ENCODE assay signal across 11 cellular contexts in the genomic region with DNA sequence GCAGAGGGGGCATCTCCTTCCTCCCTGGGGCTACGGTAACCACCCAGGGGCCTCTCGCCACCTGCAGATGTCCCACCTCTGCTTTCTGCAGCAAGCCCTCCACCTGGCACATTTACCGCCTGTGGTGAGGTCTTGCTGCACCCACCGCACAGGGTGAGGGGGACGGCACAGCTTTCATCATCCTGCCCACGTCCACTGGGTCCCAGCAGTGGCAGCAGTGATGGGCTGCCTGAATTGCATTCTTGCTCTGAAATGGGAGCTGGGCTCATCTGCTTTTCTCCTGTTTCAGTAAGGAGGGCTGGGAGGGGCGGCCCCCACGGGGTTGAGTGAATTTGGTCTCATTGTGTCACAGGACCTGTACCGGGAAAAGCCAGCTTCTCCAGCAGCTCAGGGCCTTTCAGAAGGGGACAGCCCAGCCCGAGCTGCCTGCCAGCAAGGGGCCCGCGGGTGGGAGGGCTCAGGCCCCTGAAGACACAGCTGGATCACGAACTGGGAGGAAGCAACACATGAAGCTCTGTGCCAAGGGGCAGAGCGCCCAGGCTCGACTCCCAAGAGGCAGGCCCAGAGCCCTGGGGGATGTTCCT. TPM values are rescaled to one million over a fixed set of nuclear protein-coding genes. Genes with fewer than 3 reads are reported as not detected.
A peak's percentile ranks its signal among the peaks of the same experiment; 100 is the strongest.
DNase-seq lines count a peak whose midpoint lies in the region; ATAC-seq and TF ChIP-seq lines count a peak whose summit lies in the region.
"Had no signal": no experiment of that assay in that cellular context is flagged by ENCODE, and none has a peak within 500 bp of the region (broad histone marks: within the 10 kb centered on the region; RNA-seq: fewer than 3 reads in every experiment).

No MANE protein-coding gene starts in this region.

- H3K27ac ChIP-seq in WERI-Rb-1 (peak overlapping the region; percentile 51), substantia nigra (ENCODE audit: low read depth, low read length, poor library complexity, severe bottlenecking) (peak overlapping the region; percentile 26)

- no peaks in the 10 kb centered on the region for H3K27me3 ChIP-seq in WERI-Rb-1 (ENCODE audit: insufficient read depth, low read depth, severe bottlenecking)
- H3K27me3 ChIP-seq: Peyer's patch had no signal

- ATAC-seq in GM18861 (IDR thresholded peaks at IDR 0.05; ENCODE audit: unreplicated experiment): no peak
- ATAC-seq: esophagus mucosa had no signal

- H3K4me3 ChIP-seq in Jurkat, Clone E6-1 (ENCODE audit: low read length): peak overlapping the region; percentile 7
- H3K4me3 ChIP-seq in WERI-Rb-1 (ENCODE audit: low read depth, low read length) (no peak overlapping the region), foreskin fibroblast (ENCODE audit: low read depth in 1 of 2, low read length in 2 of 2) (no peak overlapping the region)
- H3K4me3 ChIP-seq: Peyer's patch had no signal

- no peak for TF ChIP-seq CTCF in WERI-Rb-1 (IDR thresholded peaks at IDR 0.05; ENCODE audit: low read depth, low read length)
- TF ChIP-seq CTCF in foreskin fibroblast (IDR thresholded peaks at IDR 0.05; ENCODE audit: low read depth, low read length): no peak

- peaks cover 19% of the 10 kb centered on the region for H3K36me3 ChIP-seq in WERI-Rb-1

- H3K9me3 ChIP-seq in WERI-Rb-1 (ENCODE audit: severe bottlenecking): no peaks in the 10 kb centered on the region
- H3K9me3 ChIP-seq: Peyer's patch had no signal

- DNase-seq in Jurkat, Clone E6-1 (ENCODE audit: low read depth, low spot score): no peak
- no peak for DNase-seq in WERI-Rb-1
- DNase-seq in foreskin fibroblast: peak; percentile 12 to 64
- peak in 13 of 49 donors; percentile 2 to 38 (median 12) for DNase-seq in substantia nigra (lab: John Stamatoyannopoulos, UW)
- no peak for DNase-seq in EL
- DNase-seq in RKO (ENCODE audit: low spot score): no peak
- DNase-seq: activated gamma-delta T cell treated with Interleukin-2 at 50 U/mL for 16 hours, NCI-H345, Peyer's patch had no signal

RNA-seq across cellular contexts. Expression of a gene that starts 12.7 kb away (rescaled TPM):
- not detected for polyA plus RNA-seq in Jurkat, Clone E6-1 (2012; ENCODE audit: insufficient read depth, insufficient read length)

RNA-seq across cellular contexts. Expression of a gene that starts 13.0 kb away (rescaled TPM):
- 13.3 TPM for polyA plus RNA-seq in Jurkat, Clone E6-1 (2012; ENCODE audit: insufficient read depth, insufficient read length)

RNA-seq across cellular contexts. Expression of a gene that starts 19.9 kb away (rescaled TPM):
- 5.6 TPM for polyA plus RNA-seq in Jurkat, Clone E6-1 (2012; ENCODE audit: insufficient read depth, insufficient read length)

RNA-seq across cellular contexts. Expression of a gene that starts 41.1 kb away (rescaled TPM):
- polyA plus RNA-seq in Jurkat, Clone E6-1 (2012; ENCODE audit: insufficient read depth, insufficient read length): not detected

RNA-seq across cellular contexts. Expression of a gene that starts 48.1 kb away (rescaled TPM):
- polyA plus RNA-seq in Jurkat, Clone E6-1 (2012; ENCODE audit: insufficient read depth, insufficient read length): not detected

Comparison
In these comparisons a context has a peak if more than half of its experiments do, and no peak if none do; other contexts are left out.
1. DNase-seq: peak in foreskin fibroblast (2 of 2); none in Jurkat, Clone E6-1 (single experiment), WERI-Rb-1 (single experiment), EL (single experiment) and RKO (single experiment).